Comparison of ENCODE assay signal across 22 cellular contexts in genomic region chr20:48019496-48019895, GRCh38.
"Had no signal": no experiment of that assay in that cellular context is flagged by ENCODE, and none has a peak within 500 bp of the region (broad histone marks: within the 10 kb centered on the region; RNA-seq: fewer than 3 reads in every experiment).

No MANE protein-coding gene starts in this region.

- H3K9me3 ChIP-seq: body of pancreas, ovary, right lobe of liver, suprapubic skin, transverse colon had no signal

- H3K36me3 ChIP-seq: ovary, right lobe of liver, suprapubic skin, transverse colon had no signal

- H3K4me3 ChIP-seq: body of pancreas, dorsolateral prefrontal cortex, ovary, right lobe of liver, smooth muscle cell, suprapubic skin, transverse colon had no signal

- H3K27ac Mint-ChIP-seq: activated CD4-positive, alpha-beta T cell treated with anti-CD3 and anti-CD28 coated beads for 36 hours; activated naive CD8-positive, alpha-beta T cell; WTC11 had no signal

- H3K4me1 Mint-ChIP-seq: activated CD4-positive, alpha-beta T cell treated with anti-CD3 and anti-CD28 coated beads for 36 hours; stimulated activated naive CD8-positive, alpha-beta T cell treated with anti-CD3 and anti-CD28 coated beads, Interleukin-15, amount 100 ng/mL, for 72 hours had no signal

- H3K36me3 Mint-ChIP-seq: activated naive CD8-positive, alpha-beta T cell had no signal

- H3K27me3 ChIP-seq: body of pancreas, ovary, right lobe of liver had no signal

- H3K27ac ChIP-seq: body of pancreas, dorsolateral prefrontal cortex, ovary, right lobe of liver, suprapubic skin, transverse colon had no signal

- ATAC-seq: activated CD4-positive, alpha-beta T cell treated with anti-CD3 and anti-CD28 coated beads for 36 hours; body of pancreas; left lobe of liver; right lobe of liver; stimulated activated naive CD8-positive, alpha-beta T cell treated with anti-CD3 and anti-CD28 coated beads, Interleukin-15, amount 100 ng/mL, for 72 hours; WTC11 had no signal

- DNase-seq: activated CD4-positive, alpha-beta T cell treated with anti-CD3 and anti-CD28 coated beads for 36 hours; activated CD4-positive, alpha-beta T cell treated with anti-CD3 and anti-CD28 coated beads, Interleukin-2, amount 50 U/mL, for 48 hours; activated T-cell treated with anti-CD3 and anti-CD28 coated beads for 4 hours; amniotic stem cell; body of pancreas; dorsolateral prefrontal cortex; foreskin melanocyte; hypothalamus; nephron progenitor cell; ovary; stimulated activated CD4-positive, alpha-beta T cell treated with anti-CD3 and anti-CD28 coated beads, Interleukin-4, amount 100 ng/mL, for 1 hour; stimulated activated naive CD8-positive, alpha-beta T cell treated with anti-CD3 and anti-CD28 coated beads, Interleukin-15, amount 100 ng/mL, for 72 hours; transverse colon had no signal

- FAIRE-seq: colon, keratinocyte, TTC549 had no signal

- H3K4me1 ChIP-seq: body of pancreas, right lobe of liver, transverse colon had no signal

- H3K9me3 Mint-ChIP-seq: stimulated activated naive CD8-positive, alpha-beta T cell treated with anti-CD3 and anti-CD28 coated beads, Interleukin-15, amount 100 ng/mL, for 72 hours had no signal

- H3K4me3 Mint-ChIP-seq: activated CD4-positive, alpha-beta T cell treated with anti-CD3 and anti-CD28 coated beads for 36 hours; activated naive CD8-positive, alpha-beta T cell; nephron progenitor cell; stimulated activated naive CD8-positive, alpha-beta T cell treated with anti-CD3 and anti-CD28 coated beads, Interleukin-15, amount 100 ng/mL, for 72 hours; WTC11 had no signal

- H3K4me2 ChIP-seq: smooth muscle cell had no signal
